In the genomic region with DNA sequence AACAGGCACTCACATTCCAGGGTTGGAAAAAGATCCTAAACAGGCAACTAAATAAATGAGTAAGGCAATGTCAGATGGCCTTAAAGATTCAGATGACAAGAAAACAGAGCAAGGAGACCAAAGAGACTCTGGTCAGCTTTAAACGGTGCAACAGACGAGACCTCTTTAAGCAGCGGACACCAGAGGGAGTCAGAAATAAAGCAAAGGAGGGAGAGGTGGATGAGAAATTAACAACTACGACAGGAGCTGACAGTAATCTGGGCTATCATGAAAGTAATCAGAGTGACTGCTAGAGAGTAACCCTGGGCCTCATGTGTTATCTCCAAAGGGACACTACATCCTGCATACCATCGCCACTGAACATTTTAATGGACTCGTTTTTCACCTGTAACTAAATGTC, we compare ENCODE assay signal across 8 cellular contexts. TPM values are rescaled to one million over a fixed set of nuclear protein-coding genes. Genes with fewer than 3 reads are reported as not detected.
DNase-seq lines count a peak whose midpoint lies in the region; ATAC-seq and TF ChIP-seq lines count a peak whose summit lies in the region.

No MANE protein-coding gene starts in this region.

- peaks cover 0 to 34% (median 29%) of the 10 kb centered on the region in 9 donors for H3K36me3 ChIP-seq in heart right ventricle
- peaks cover 22 to 35% of the 10 kb centered on the region in 2 donors for H3K36me3 ChIP-seq in ascending aorta
- H3K36me3 ChIP-seq in liver (ENCODE audit: control insufficient read depth in 4 of 4, insufficient read depth in 3 of 4, low read depth in 1 of 4, low read length in 3 of 4) = peaks cover 12 to 30% (median 29%) of the 10 kb centered on the region in 4 donors

- H3K9ac ChIP-seq in liver (ENCODE audit: low read depth in 1 of 2, low read length in 2 of 2) = no peak overlapping the region

- peaks cover 3 to 31% (median 21%) of the 10 kb centered on the region in 9 donors for H3K4me1 ChIP-seq in heart right ventricle
- peaks cover 0 to 8% of the 10 kb centered on the region in 2 donors for H3K4me1 ChIP-seq in ascending aorta
- H3K4me1 ChIP-seq in liver (ENCODE audit: control insufficient read depth in 4 of 4, insufficient read depth in 4 of 4, low read length in 3 of 4) = peaks cover 0 to 19% (median 11%) of the 10 kb centered on the region in 4 donors

- H3K27me3 ChIP-seq in heart right ventricle = no peaks in the 10 kb centered on the region
- H3K27me3 ChIP-seq in ascending aorta = no peaks in the 10 kb centered on the region
- H3K27me3 ChIP-seq in liver (ENCODE audit: control insufficient read depth in 4 of 4, insufficient read depth in 4 of 4, low read length in 3 of 4) = no peaks in the 10 kb centered on the region

- peak overlapping the region in 8 of 10 donors; percentile 74 to 93 (median 86) for H3K27ac ChIP-seq in heart right ventricle
- H3K27ac ChIP-seq in ascending aorta = no peak overlapping the region
- no peak overlapping the region for H3K27ac ChIP-seq in liver (ENCODE audit: low read depth in 1 of 2, low read length in 2 of 2)

- H3K9me3 ChIP-seq in heart right ventricle (peaks cover 0 to 63% (median 4%) of the 10 kb centered on the region in 11 donors), ascending aorta (peaks cover 18 to 61% of the 10 kb centered on the region in 2 donors), liver (ENCODE audit: control insufficient read depth in 4 of 4, low read length in 3 of 4) (peaks cover 27 to 54% (median 32%) of the 10 kb centered on the region in 4 donors)

- intact Hi-C loops in heart right ventricle (cut with DNase I) = no loop called here
- intact Hi-C loops in cardiac septum (cut with DNase I) = loop anchor here (2.0 kb wide), 1 partner anchor 32 kb away; a partner anchor contains a TSS
- intact Hi-C loops in ascending aorta (cut with DNase I) = no loop called here

- 9 to 27% methylated on average over 6 of the region's 6 CpGs for WGBS in heart right ventricle, 2 donors
- 38% methylated on average over 6 of the region's 6 CpGs for whole genome bisulfite sequencing in liver

- TF ChIP-seq RAD21 in liver (IDR thresholded peaks at IDR 0.05) = no peak

- peak overlapping the region; percentile 80 to 100 (median 96) for H3K4me3 ChIP-seq in heart right ventricle
- H3K4me3 ChIP-seq in ascending aorta = peak overlapping the region; percentile 84 to 99
- peak overlapping the region; percentile 70 to 91 (median 72) for H3K4me3 ChIP-seq in liver (ENCODE audit: low read depth in 1 of 3, low read length in 3 of 3)

- TF ChIP-seq CTCF in heart right ventricle (IDR thresholded peaks at IDR 0.05) (peak in 2 of 9 donors; percentile 24 to 26), ascending aorta (IDR thresholded peaks at IDR 0.05) (no peak), liver (IDR thresholded peaks at IDR 0.05; ENCODE audit: low read depth, low read length, missing input control) (no peak)

- DNase-seq in heart right ventricle (no peak), cardiac septum (ENCODE audit: low spot score) (no peak), ascending aorta (ENCODE audit: low spot score in 2 of 2) (no peak), NCI-H2171 treated with DMSO at 0.1 percent for 48 hours (lab: John Stamatoyannopoulos, UW) (no peak), NCI-H524 (lab: John Stamatoyannopoulos, UW) (no peak)

- ATAC-seq in heart right ventricle (no peak), HG03175 (IDR thresholded peaks at IDR 0.05; ENCODE audit: unreplicated experiment) (no peak), GM19395 (IDR thresholded peaks at IDR 0.05; ENCODE audit: unreplicated experiment) (no peak)

TF ChIP-seq in liver, 16 proteins besides CTCF, POLR2A, EP300 and RAD21:
- TF ChIP-seq HNF4G (IDR thresholded peaks at IDR 0.05) = no peak
- TF ChIP-seq, protein P1, sequence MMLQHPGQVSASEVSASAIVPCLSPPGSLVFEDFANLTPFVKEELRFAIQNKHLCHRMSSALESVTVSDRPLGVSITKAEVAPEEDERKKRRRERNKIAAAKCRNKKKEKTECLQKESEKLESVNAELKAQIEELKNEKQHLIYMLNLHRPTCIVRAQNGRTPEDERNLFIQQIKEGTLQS (IDR thresholded peaks at IDR 0.05) = no peak
- TF ChIP-seq YY1 (IDR thresholded peaks at IDR 0.05) = no peak
- TF ChIP-seq FOXA1 (IDR thresholded peaks at IDR 0.05) = no peak
- no peak for TF ChIP-seq GABPA (IDR thresholded peaks at IDR 0.05 in 1 of 2, conservative IDR thresholded peaks at IDR 0.05 in 1 of 2)
- no peak for TF ChIP-seq TAF1 (conservative IDR thresholded peaks at IDR 0.05)
- TF ChIP-seq SP1 (IDR thresholded peaks at IDR 0.05) = no peak
- TF ChIP-seq HNF4A (conservative IDR thresholded peaks at IDR 0.05) = no peak
- TF ChIP-seq, protein P2, sequence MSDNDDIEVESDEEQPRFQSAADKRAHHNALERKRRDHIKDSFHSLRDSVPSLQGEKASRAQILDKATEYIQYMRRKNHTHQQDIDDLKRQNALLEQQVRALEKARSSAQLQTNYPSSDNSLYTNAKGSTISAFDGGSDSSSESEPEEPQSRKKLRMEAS (IDR thresholded peaks at IDR 0.05) = no peak
- no peak for TF ChIP-seq RXRA (IDR thresholded peaks at IDR 0.05)
- no peak for TF ChIP-seq JUND (IDR thresholded peaks at IDR 0.05)
- TF ChIP-seq, protein P3, sequence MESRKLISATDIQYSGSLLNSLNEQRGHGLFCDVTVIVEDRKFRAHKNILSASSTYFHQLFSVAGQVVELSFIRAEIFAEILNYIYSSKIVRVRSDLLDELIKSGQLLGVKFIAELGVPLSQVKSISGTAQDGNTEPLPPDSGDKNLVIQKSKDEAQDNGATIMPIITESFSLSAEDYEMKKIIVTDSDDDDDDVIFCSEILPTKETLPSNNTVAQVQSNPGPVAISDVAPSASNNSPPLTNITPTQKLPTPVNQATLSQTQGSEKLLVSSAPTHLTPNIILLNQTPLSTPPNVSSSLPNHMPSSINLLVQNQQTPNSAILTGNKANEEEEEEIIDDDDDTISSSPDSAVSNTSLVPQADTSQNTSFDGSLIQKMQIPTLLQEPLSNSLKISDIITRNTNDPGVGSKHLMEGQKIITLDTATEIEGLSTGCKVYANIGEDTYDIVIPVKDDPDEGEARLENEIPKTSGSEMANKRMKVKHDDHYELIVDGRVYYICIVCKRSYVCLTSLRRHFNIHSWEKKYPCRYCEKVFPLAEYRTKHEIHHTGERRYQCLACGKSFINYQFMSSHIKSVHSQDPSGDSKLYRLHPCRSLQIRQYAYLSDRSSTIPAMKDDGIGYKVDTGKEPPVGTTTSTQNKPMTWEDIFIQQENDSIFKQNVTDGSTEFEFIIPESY (IDR thresholded peaks at IDR 0.05) = no peak
- TF ChIP-seq FOXA2 (IDR thresholded peaks at IDR 0.05) = no peak
- TF ChIP-seq EGR1 (IDR thresholded peaks at IDR 0.05; ENCODE audit: low read depth in 2 of 2) = no peak

RNA-seq across cellular contexts. Expression of a gene that starts 1.1 kb away (rescaled TPM):
- total RNA-seq in heart right ventricle (1 to 10 TPM; 4.6 to 9.7 (median 7.5) TPM), cardiac septum (9.9 TPM), ascending aorta (22.7 TPM), liver (1 to 10 TPM; 4.4 to 4.8 TPM)
- polyA plus RNA-seq in heart right ventricle (1 to 10 TPM; 3.3 to 6.7 TPM), liver (1 to 10 TPM in 1 of 2 donors, under 1 TPM in 1; 0.96 to 3.0 TPM)

RNA-seq across cellular contexts. Expression of a gene that starts 20.2 kb away (rescaled TPM):
- total RNA-seq in heart right ventricle (1 to 10 TPM; 2.9 to 6.5 (median 4.6) TPM), cardiac septum (4.8 TPM), ascending aorta (2.7 TPM), liver (1 to 10 TPM; 1.5 to 2.9 TPM)
- polyA plus RNA-seq in heart right ventricle (1 to 10 TPM; 1.7 to 3.0 TPM), liver (under 1 TPM; 0.97 to 0.99 TPM)

RNA-seq across cellular contexts. Expression of a gene that starts 25.4 kb away (rescaled TPM):
- total RNA-seq in heart right ventricle (1 to 10 TPM; 2.7 to 5.4 (median 4.5) TPM), cardiac septum (4.5 TPM), ascending aorta (0.53 TPM), liver (1 to 10 TPM; 1.2 to 8.6 TPM)
- polyA plus RNA-seq in heart right ventricle (1 to 10 TPM; 1.2 to 3.7 TPM), liver (under 1 TPM; 0.29 to 0.60 TPM)

RNA-seq across cellular contexts. Expression of a gene that starts 31.4 kb away (rescaled TPM):
- total RNA-seq in heart right ventricle (1 to 10 TPM; 3.0 to 5.1 (median 3.8) TPM), cardiac septum (3.6 TPM), ascending aorta (2.2 TPM), liver (1 to 10 TPM; 2.3 to 4.5 TPM)
- polyA plus RNA-seq in heart right ventricle (1 to 10 TPM; 2.1 to 2.9 TPM), liver (under 1 TPM; 0.66 to 0.67 TPM)

RNA-seq across cellular contexts. Expression of a gene that starts 41.2 kb away (rescaled TPM):
- total RNA-seq in heart right ventricle (1 to 10 TPM; 3.2 to 5.6 (median 4.4) TPM), cardiac septum (3.5 TPM), ascending aorta (2.6 TPM), liver (1 to 10 TPM; 1.4 to 7.1 TPM)
- polyA plus RNA-seq in heart right ventricle (1 to 10 TPM; 4.7 to 5.8 TPM), liver (1 to 10 TPM in 1 of 2 donors, under 1 TPM in 1; 0.86 to 1.4 TPM)

Comparison
In these comparisons a context has a peak if more than half of its experiments do, and no peak if none do; other contexts are left out.
1. H3K27ac ChIP-seq: peak in heart right ventricle (8 of 10); none in ascending aorta (0 of 2) and liver (0 of 2).
2. Peak in every context shown above with its lines, with median percentiles within 50 percentile points of each other: H3K4me3 ChIP-seq.